ENCODE assay signal across 22 cellular contexts in the genomic region with DNA sequence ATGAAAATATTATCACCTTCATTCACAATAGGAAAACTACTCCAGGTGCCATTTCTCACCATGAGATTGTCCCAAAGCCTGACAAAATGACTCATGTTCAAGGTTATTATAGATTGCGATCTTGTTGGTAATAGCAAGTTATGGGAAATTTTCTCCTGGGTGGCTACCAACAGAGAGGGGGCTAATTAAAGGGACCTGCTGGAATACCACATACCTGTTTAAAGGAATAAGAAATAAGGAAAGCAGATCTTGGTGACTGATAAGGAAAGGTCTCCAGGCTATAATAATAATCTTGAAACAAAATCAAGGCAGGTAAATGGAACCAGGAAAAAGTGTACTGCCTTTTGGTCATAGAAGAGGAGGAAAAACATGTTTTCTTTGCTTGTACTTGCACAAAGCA. TPM values are rescaled to one million over a fixed set of nuclear protein-coding genes. Genes with fewer than 3 reads are reported as not detected.
"Had no signal": no experiment of that assay in that cellular context is flagged by ENCODE, and none has a peak within 500 bp of the region (broad histone marks: within the 10 kb centered on the region; RNA-seq: fewer than 3 reads in every experiment).

No MANE protein-coding gene starts in this region.

- H3K36me3 ChIP-seq: SJSA1 had no signal

- H3K9me3 ChIP-seq: SJSA1 had no signal

- DNase-seq: IMR-90, Karpas-422, KG1, MM.1S, NCI-H1092 treated with DMSO at 0.1 percent for 48 hours, NCI-H1436, NCI-H187, NCI-H2029, NCI-H2081 treated with DMSO at 0.1 percent for 48 hours, NCI-H2171, NCI-H226, NCI-H446, NCI-H510A, NCI-H524 treated with DMSO at 0.1 percent for 48 hours, NCI-H69, NCI-H774, Right ventricle myocardium superior, RPMI8226, SIG-M5 had no signal

- H3K4me3 ChIP-seq: SJSA1, SK-N-MC had no signal

- H3K27ac ChIP-seq: SJSA1, SK-N-MC had no signal

- H3K4me1 ChIP-seq: SJSA1 had no signal

RNA-seq across cellular contexts. Expression of a gene that starts 1.4 kb away (rescaled TPM):
- total RNA-seq: IMR-90, OCI-LY7, SJSA1 had no signal
- polyA plus RNA-seq: IMR-90 had no signal
